8 cellular contexts compared by ENCODE assay signal in the genomic region with DNA sequence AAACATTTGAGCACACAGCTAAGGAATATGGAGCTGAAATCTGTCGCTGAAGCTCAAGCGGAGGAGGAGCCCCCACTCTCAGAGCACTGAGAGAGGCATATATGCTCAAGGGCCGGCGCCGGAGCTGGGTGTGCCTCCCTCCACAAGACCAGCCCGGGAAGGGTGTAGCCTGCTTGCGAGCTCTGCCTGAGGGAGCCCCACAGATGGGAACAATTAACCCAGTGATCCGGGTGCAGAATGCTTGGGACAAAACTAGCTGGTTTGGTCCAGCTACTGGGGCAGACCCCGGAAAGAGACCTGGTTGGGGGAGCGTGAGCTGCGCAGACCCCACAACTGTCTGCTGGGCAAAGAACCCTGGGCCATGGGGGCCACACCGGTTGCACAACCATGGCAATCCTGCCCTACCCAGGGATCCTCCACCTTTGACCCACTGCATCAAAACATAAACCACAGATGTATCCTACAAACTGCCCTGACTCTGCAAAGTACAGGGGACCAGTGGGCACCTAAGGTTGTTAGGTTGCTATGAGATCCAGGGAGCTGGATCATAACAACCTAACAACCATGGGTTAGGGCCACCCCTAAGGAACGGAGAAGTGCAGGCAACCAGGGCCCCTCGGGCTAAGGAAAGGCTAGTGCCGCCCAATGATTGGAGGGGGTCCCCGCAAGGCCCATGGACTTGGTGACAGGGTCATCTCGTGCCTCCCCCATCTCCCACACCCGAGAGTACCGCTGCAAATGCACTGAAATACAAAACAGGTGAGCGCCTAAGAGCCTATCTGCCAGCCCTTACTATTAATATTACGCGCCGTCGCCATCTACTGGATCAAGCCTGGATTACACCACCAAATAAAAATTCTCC. TPM values are rescaled to one million over a fixed set of nuclear protein-coding genes. Genes with fewer than 3 reads are reported as not detected.
DNase-seq lines count a peak whose midpoint lies in the region; ATAC-seq and TF ChIP-seq lines count a peak whose summit lies in the region.

No MANE protein-coding gene starts in this region.

- peak; percentile 98 for ATAC-seq in left lung

- intact Hi-C loops in left lung (cut with DNase I), result no loop called here

- H3K4me3 ChIP-seq in left lung, result no peak overlapping the region

- no peaks in the 10 kb centered on the region for H3K36me3 Mint-ChIP-seq in type B pancreatic cell

- H3K4me1 Mint-ChIP-seq in type B pancreatic cell (ENCODE audit: unreplicated experiment), result peaks cover 8% of the 10 kb centered on the region

- H3K27ac Mint-ChIP-seq in type B pancreatic cell, result peak overlapping the region; percentile 33

- no peaks in the 10 kb centered on the region for H3K27me3 ChIP-seq in left lung

- H3K27ac ChIP-seq in caudate nucleus (ENCODE audit: low read depth, low read length), result no peak overlapping the region
- no peak overlapping the region for H3K27ac ChIP-seq in left lung

- H3K4me3 Mint-ChIP-seq in type B pancreatic cell, result no peak overlapping the region

- TF ChIP-seq CTCF in left lung (IDR thresholded peaks at IDR 0.05) (peak; percentile 32 to 45), type B pancreatic cell (conservative IDR thresholded peaks at IDR 0.05) (peak; percentile 73)

- DNase-seq in activated CD8-positive, alpha-beta memory T cell treated with anti-CD3 and anti-CD28 coated beads, Interleukin-2, amount 50 U/mL, for 48 hours, result peak; percentile 53
- DNase-seq in activated CD8-positive, alpha-beta memory T cell treated with anti-CD3 and anti-CD28 coated beads for 24 hours, result no peak
- DNase-seq in GOT3 (lab: John Stamatoyannopoulos, UW), result peak; percentile 14
- DNase-seq in HuH-7.5 (ENCODE audit: low spot score), result peak; percentile 22
- DNase-seq in OCI-M1 (lab: John Stamatoyannopoulos, UW), result peak; percentile 85
- DNase-seq in caudate nucleus (lab: John Stamatoyannopoulos, UW), result peak in 39 of 61 donors; percentile 1 to 82 (median 13)
- DNase-seq in left lung, result peak; percentile 40 to 62
- DNase-seq in type B pancreatic cell (ENCODE audit: extremely low spot score, unreplicated experiment), result peak; percentile 68

- no peaks in the 10 kb centered on the region for H3K4me1 ChIP-seq in left lung

- no peaks in the 10 kb centered on the region for H3K9me3 Mint-ChIP-seq in type B pancreatic cell

- no peaks in the 10 kb centered on the region for H3K36me3 ChIP-seq in left lung

- H3K9me3 ChIP-seq in left lung, result no peaks in the 10 kb centered on the region

- H3K27me3 Mint-ChIP-seq in type B pancreatic cell, result no peaks in the 10 kb centered on the region

RNA-seq across cellular contexts. Expression of gene SCN1A, which starts 53.4 kb away (rescaled TPM):
- 10 to 100 TPM in 1 of 2 donors, 1 to 10 TPM in 1; 7.1 to 18.0 TPM for total RNA-seq in left lung
- 0.19 and 2.6 TPM in 2 replicates for total RNA-seq in type B pancreatic cell (ENCODE audit: low replicate concordance)
